Comparison of ENCODE assay signal across 9 cellular contexts in genomic region chr17:38883592-38884526, GRCh38. TPM values are rescaled to one million over a fixed set of nuclear protein-coding genes. Genes with fewer than 3 reads are reported as not detected.
DNase-seq lines count a peak whose midpoint lies in the region; ATAC-seq, FAIRE-seq and TF ChIP-seq lines count a peak whose summit lies in the region.
"Had no signal": no experiment of that assay in that cellular context is flagged by ENCODE, and none has a peak within 500 bp of the region (broad histone marks: within the 10 kb centered on the region; RNA-seq: fewer than 3 reads in every experiment).

No MANE protein-coding gene starts in this region.

- POLR2A ChIA-PET in A549 (lab: Yijun Ruan, JAX), result interaction anchor here (0.5 to 0.7 kb wide), 2 partner anchors 263 to 577 kb away, joined by 6 to 10 read pairs; no protein-coding TSS in a partner anchor

- CTCF ChIA-PET in A549 (lab: Yijun Ruan, JAX), result interaction anchor here (0.6 to 2.8 kb wide), 7 partner anchors 10 to 99 kb away, joined by 3 to 19 read pairs (median 4); no protein-coding TSS in a partner anchor

- no peaks in the 10 kb centered on the region for H3K9me3 ChIP-seq in A549

- DNase-seq in A549 (ENCODE audit: low read depth in 1 of 2, low spot score in 1 of 2), result no peak
- peak; percentile 37 for DNase-seq in LHCN-M2 (ENCODE audit: low read depth)
- DNase-seq in central memory CD4-positive, alpha-beta T cell, result peak; percentile 26
- peak; percentile 29 for DNase-seq in medulla oblongata (ENCODE audit: extremely low spot score)
- DNase-seq in DMS53 (lab: John Stamatoyannopoulos, UW), result no peak
- no peak for DNase-seq in DMS79 treated with DMSO at 0.1 percent for 48 hours (lab: John Stamatoyannopoulos, UW)

- FAIRE-seq in A549 (lab: Jason Lieb, UNC), result no peak

- ATAC-seq in A549, result no peak
- ATAC-seq in GM19324 (IDR thresholded peaks at IDR 0.05; ENCODE audit: low FRiP score, unreplicated experiment), result no peak
- ATAC-seq in GM21723 (IDR thresholded peaks at IDR 0.05; ENCODE audit: unreplicated experiment), result no peak

- TF ChIP-seq RAD21 in A549 (conservative IDR thresholded peaks at IDR 0.05 in 1 of 2, IDR thresholded peaks at IDR 0.05 in 1 of 2), result no peak

- H3K27ac ChIP-seq in A549, result peak overlapping the region in 1 of 2 experiments; percentile 98; a peak in 3 of 6 replicates
- H3K27ac ChIP-seq: parathyroid adenoma had no signal

- TF ChIP-seq CTCF in A549 (IDR thresholded peaks at IDR 0.05), result peak; percentile 13; the same call in 1 of the 3 replicates

- H3K4me3 ChIP-seq in A549, result no peak overlapping the region

- 81% methylated on average over 19 of the region's 19 CpGs for WGBS in A549 (ENCODE audit: missing lambda C conversion rate)

- H3K4me1 ChIP-seq in A549, result peaks cover 88% of the 10 kb centered on the region

- no peak for TF ChIP-seq POLR2A in A549 (IDR thresholded peaks at IDR 0.05; ENCODE audit: low read length)

- H3K4me2 ChIP-seq in A549, result peak overlapping the region; percentile 86; the same call in 2 of the 3 replicates

- no peak for TF ChIP-seq EP300 in A549 (IDR thresholded peaks at IDR 0.05)

TF ChIP-seq in A549, 52 proteins besides CTCF, POLR2A, EP300 and RAD21:
- TF ChIP-seq HDAC2 (IDR thresholded peaks at IDR 0.05), result 0 out of 2 replicates have a peak, but pooled peaks have one; percentile 69
- TF ChIP-seq ATOH8 (CRISPR knock-in tag; IDR thresholded peaks at IDR 0.05; ENCODE audit: low read depth), result no peak
- 0 out of 2 replicates have a peak, but pooled peaks have one; percentile 69 for TF ChIP-seq CHD4 (IDR thresholded peaks at IDR 0.05; ENCODE audit: borderline replicate concordance)
- TF ChIP-seq KDM1A (IDR thresholded peaks at IDR 0.05; ENCODE audit: low read depth), result peak; percentile 91
- no peak for TF ChIP-seq MAX (IDR thresholded peaks at IDR 0.05)
- no peak for TF ChIP-seq FOSL2 (IDR thresholded peaks at IDR 0.05)
- no peak for TF ChIP-seq FOSL2 (CRISPR knock-in tag; IDR thresholded peaks at IDR 0.05)
- no peak for TF ChIP-seq CHD2 (IDR thresholded peaks at IDR 0.05; ENCODE audit: low read length, partially characterized antibody)
- TF ChIP-seq USF2 (IDR thresholded peaks at IDR 0.05), result no peak

RNA-seq across cellular contexts. Expression of gene LASP1, which starts 14.0 kb away (rescaled TPM):
- polyA plus RNA-seq in A549 (2011; rRNA removed), result 145 and 152 TPM in 2 replicates
- 201 and 252 TPM in 2 replicates for polyA plus RNA-seq in A549 (2012; cell fraction: cytosol; rRNA removed)
- 247 and 316 TPM in 2 replicates for polyA plus RNA-seq in A549 (2012; cell fraction: nucleus; rRNA removed)
- polyA plus RNA-seq in A549 (2017; fragmentation: RNase III; extraction: RNeasy Plus Mini Kit Qiagen cat#74134 plus additional on column Dnase treatment), result 281 to 312 TPM (median 287 TPM) in 3 replicates
- 197 TPM in 2 replicates for polyA minus RNA-seq in A549 (2011; rRNA and poly(A)+ RNA removed)
- total RNA-seq in LHCN-M2 (2014; rRNA removed), result 299 and 362 TPM in 2 replicates
- 456 TPM for polyA plus RNA-seq in LHCN-M2 (2012)

RNA-seq across cellular contexts. Expression of gene RPL23, which starts 30.3 kb away (rescaled TPM):
- polyA plus RNA-seq in A549 (2011; rRNA removed) (2,297 and 2,715 TPM in 2 replicates), A549 (2017; fragmentation: RNase III; extraction: RNeasy Plus Mini Kit Qiagen cat#74134 plus additional on column Dnase treatment) (2,814 to 3,171 TPM (median 2,969 TPM) in 3 replicates)
- 1,824 and 2,393 TPM in 2 replicates for polyA plus RNA-seq in A549 (2012; cell fraction: cytosol; rRNA removed)
- 368 and 737 TPM in 2 replicates for polyA plus RNA-seq in A549 (2012; cell fraction: nucleus; rRNA removed)
- polyA minus RNA-seq in A549 (2011; rRNA and poly(A)+ RNA removed), result 307 and 414 TPM in 2 replicates
- 945 and 978 TPM in 2 replicates for total RNA-seq in LHCN-M2 (2014; rRNA removed)
- 2,218 TPM for polyA plus RNA-seq in LHCN-M2 (2012)

RNA-seq across cellular contexts. Expression of gene CWC25, which starts 58.7 kb away (rescaled TPM):
- 34.1 and 34.5 TPM in 2 replicates for polyA plus RNA-seq in A549 (2011; rRNA removed)
- polyA plus RNA-seq in A549 (2012; cell fraction: cytosol; rRNA removed), result 16.9 and 17.1 TPM in 2 replicates
- polyA plus RNA-seq in A549 (2012; cell fraction: nucleus; rRNA removed), result 30.5 and 51.7 TPM in 2 replicates
- 22.5 to 24.2 TPM (median 23.1 TPM) in 3 replicates for polyA plus RNA-seq in A549 (2017; fragmentation: RNase III; extraction: RNeasy Plus Mini Kit Qiagen cat#74134 plus additional on column Dnase treatment)
- polyA minus RNA-seq in A549 (2011; rRNA and poly(A)+ RNA removed), result 14.2 and 19.6 TPM in 2 replicates
- total RNA-seq in LHCN-M2 (2014; rRNA removed), result 9.5 and 10.1 TPM in 2 replicates
- polyA plus RNA-seq in LHCN-M2 (2012), result 9.3 TPM

Comparison
In these comparisons a context has a peak if more than half of its experiments do, and no peak if none do; other contexts are left out.
1. DNase-seq: peak in LHCN-M2 (single experiment), central memory CD4-positive, alpha-beta T cell (single experiment) and medulla oblongata (single experiment); none in A549 (0 of 2), DMS53 (single experiment) and DMS79 treated with DMSO at 0.1 percent for 48 hours (single experiment).